Comparison of ENCODE assay signal across 10 cellular contexts in the genomic region with DNA sequence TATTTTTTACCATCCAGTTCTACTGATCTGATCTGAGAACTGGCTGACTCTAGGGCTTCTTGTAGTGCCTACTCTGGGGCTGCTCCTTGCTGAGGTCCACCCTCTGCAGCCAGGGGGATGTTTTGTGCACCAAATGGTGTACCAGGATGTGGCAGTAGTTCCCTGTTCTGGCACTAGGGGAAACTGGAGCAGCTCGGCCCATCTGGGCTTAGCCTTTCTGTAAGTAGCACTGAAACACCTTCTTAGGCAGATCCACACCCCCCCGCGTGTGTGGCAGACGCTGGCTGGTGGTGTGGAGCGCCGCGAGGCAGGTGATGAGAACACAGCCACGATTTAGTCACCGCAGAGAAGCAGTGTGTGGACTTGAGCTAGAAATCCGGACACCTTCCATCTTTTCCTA. TPM values are rescaled to one million over a fixed set of nuclear protein-coding genes. Genes with fewer than 3 reads are reported as not detected.
DNase-seq lines count a peak whose midpoint lies in the region; ATAC-seq and TF ChIP-seq lines count a peak whose summit lies in the region.
"Had no signal": no experiment of that assay in that cellular context is flagged by ENCODE, and none has a peak within 500 bp of the region (broad histone marks: within the 10 kb centered on the region; RNA-seq: fewer than 3 reads in every experiment).

No MANE protein-coding gene starts in this region.

- peak; percentile 2 for DNase-seq in NCI-H1105 (lab: John Stamatoyannopoulos, UW)
- DNase-seq in NCI-H1105 treated with DMSO at 0.1 percent for 48 hours (lab: John Stamatoyannopoulos, UW) = no peak
- DNase-seq in MG63 = peak; percentile 46
- peak; percentile 52 for DNase-seq in activated CD8-positive, alpha-beta T cell treated with anti-CD3 and anti-CD28 coated beads, Interleukin-2, amount 10 ng/mL, durations not matched to agents 7 days and 5 days
- DNase-seq in hepatocyte (ENCODE audit: low spot score) = peak; percentile 34
- DNase-seq in type B pancreatic cell (ENCODE audit: extremely low spot score, unreplicated experiment) = no peak
- no peak for DNase-seq in immature natural killer cell

- TF ChIP-seq CTCF in hepatocyte (IDR thresholded peaks at IDR 0.05; ENCODE audit: poor library complexity) (peak; percentile 28), type B pancreatic cell (conservative IDR thresholded peaks at IDR 0.05) (peak; percentile 70)

- no peak overlapping the region for H3K4me2 ChIP-seq in hepatocyte
- H3K4me2 ChIP-seq: BLaER1 had no signal

- no peaks in the 10 kb centered on the region for H3K9me2 ChIP-seq in hepatocyte (replicated peaks; ENCODE audit: insufficient read depth)

- peak; percentile 64 for ATAC-seq in activated CD8-positive, alpha-beta T cell treated with anti-CD3 and anti-CD28 coated beads, Interleukin-2, amount 10 ng/mL, durations not matched to agents 7 days and 5 days
- ATAC-seq in HG03342 (IDR thresholded peaks at IDR 0.05; ENCODE audit: unreplicated experiment) = no peak

- POLR2A ChIA-PET in activated CD8-positive, alpha-beta T cell treated with anti-CD3 and anti-CD28 coated beads, Interleukin-2, amount 10 ng/mL, durations not matched to agents 7 days and 5 days (lab: Charles Lee) = interaction anchor here (1.1 kb wide), 1 partner anchor 10 kb away, joined by 3 read pairs; no protein-coding TSS in a partner anchor

- no peak overlapping the region for H3K4me3 Mint-ChIP-seq in activated CD8-positive, alpha-beta T cell treated with anti-CD3 and anti-CD28 coated beads, Interleukin-2, amount 10 ng/mL, durations not matched to agents 7 days and 5 days
- H3K4me3 Mint-ChIP-seq in type B pancreatic cell = no peak overlapping the region
- no peak overlapping the region for H3K4me3 Mint-ChIP-seq in immature natural killer cell

- H3K4me3 ChIP-seq in MG63 = no peak overlapping the region
- no peak overlapping the region for H3K4me3 ChIP-seq in hepatocyte
- H3K4me3 ChIP-seq: BLaER1 had no signal

- no peaks in the 10 kb centered on the region for H3K36me3 Mint-ChIP-seq in activated CD8-positive, alpha-beta T cell treated with anti-CD3 and anti-CD28 coated beads, Interleukin-2, amount 10 ng/mL, durations not matched to agents 7 days and 5 days (ENCODE audit: low read depth)
- peaks cover 5% of the 10 kb centered on the region for H3K36me3 Mint-ChIP-seq in type B pancreatic cell
- H3K36me3 Mint-ChIP-seq in immature natural killer cell = no peaks in the 10 kb centered on the region

- CTCF ChIA-PET in activated CD8-positive, alpha-beta T cell treated with anti-CD3 and anti-CD28 coated beads, Interleukin-2, amount 10 ng/mL, durations not matched to agents 7 days and 5 days (lab: Charles Lee) = interaction anchor here (1.5 to 2.0 kb wide), 2 partner anchors 10 to 12 kb away, joined by 4 read pairs; no protein-coding TSS in a partner anchor

- WGBS in hepatocyte (ENCODE audit: low lambda C conversion rate, missing lambda C conversion rate) = 65% methylated on average over 10 of the region's 10 CpGs

- no peak overlapping the region for H2AFZ ChIP-seq in hepatocyte

- H3K27ac Mint-ChIP-seq in activated CD8-positive, alpha-beta T cell treated with anti-CD3 and anti-CD28 coated beads, Interleukin-2, amount 10 ng/mL, durations not matched to agents 7 days and 5 days = no peak overlapping the region
- H3K27ac Mint-ChIP-seq in type B pancreatic cell = no peak overlapping the region
- no peak overlapping the region for H3K27ac Mint-ChIP-seq in immature natural killer cell

- H3K4me1 Mint-ChIP-seq in activated CD8-positive, alpha-beta T cell treated with anti-CD3 and anti-CD28 coated beads, Interleukin-2, amount 10 ng/mL, durations not matched to agents 7 days and 5 days (ENCODE audit: low read depth) = peaks cover 11% of the 10 kb centered on the region
- H3K4me1 Mint-ChIP-seq in type B pancreatic cell (ENCODE audit: unreplicated experiment) = peaks cover 5% of the 10 kb centered on the region
- peaks cover 11 to 14% of the 10 kb centered on the region in 2 donors for H3K4me1 Mint-ChIP-seq in immature natural killer cell

- H3K9me3 ChIP-seq in MG63 (no peaks in the 10 kb centered on the region), hepatocyte (ENCODE audit: low read depth) (no peaks in the 10 kb centered on the region)
- H3K9me3 ChIP-seq: BLaER1, neutrophil had no signal

- H3K9me3 Mint-ChIP-seq in activated CD8-positive, alpha-beta T cell treated with anti-CD3 and anti-CD28 coated beads, Interleukin-2, amount 10 ng/mL, durations not matched to agents 7 days and 5 days (ENCODE audit: insufficient read depth) = no peaks in the 10 kb centered on the region
- H3K9me3 Mint-ChIP-seq in type B pancreatic cell (no peaks in the 10 kb centered on the region), immature natural killer cell (no peaks in the 10 kb centered on the region)

- H3K36me3 ChIP-seq in MG63 (peaks cover 39% of the 10 kb centered on the region), hepatocyte (replicated peaks; ENCODE audit: insufficient read depth, low read depth) (no peaks in the 10 kb centered on the region)
- H3K36me3 ChIP-seq: neutrophil had no signal

- H4K20me1 ChIP-seq in hepatocyte (ENCODE audit: insufficient read depth, poor library complexity, severe bottlenecking) = no peaks in the 10 kb centered on the region

- no peak overlapping the region for H3K27ac ChIP-seq in hepatocyte
- H3K27ac ChIP-seq: BLaER1, neutrophil had no signal

- peaks cover 57% of the 10 kb centered on the region for H3K79me2 ChIP-seq in hepatocyte

- H3K27me3 ChIP-seq in MG63 (no peaks in the 10 kb centered on the region), hepatocyte (no peaks in the 10 kb centered on the region)
- H3K27me3 ChIP-seq: BLaER1, neutrophil had no signal

- no peaks in the 10 kb centered on the region for H3K27me3 Mint-ChIP-seq in activated CD8-positive, alpha-beta T cell treated with anti-CD3 and anti-CD28 coated beads, Interleukin-2, amount 10 ng/mL, durations not matched to agents 7 days and 5 days (ENCODE audit: low read depth)
- H3K27me3 Mint-ChIP-seq in type B pancreatic cell (no peaks in the 10 kb centered on the region), immature natural killer cell (ENCODE audit: low read depth in 3 of 3) (peaks cover 0 to 2% (median 0%) of the 10 kb centered on the region in 3 donors)

- peaks cover 7% of the 10 kb centered on the region for H3K4me1 ChIP-seq in hepatocyte (ENCODE audit: insufficient read depth)

RNA-seq across cellular contexts. Expression of a gene that starts 17.0 kb away (rescaled TPM):
- total RNA-seq in MG63 (2014; rRNA removed; shearing (Covaris generic); ENCODE audit: low replicate concordance) = 86.6 and 86.9 TPM in 2 replicates
- total RNA-seq in activated CD8-positive, alpha-beta T cell treated with anti-CD3 and anti-CD28 coated beads, Interleukin-2, amount 10 ng/mL, durations not matched to agents 7 days and 5 days = 10 to 100 TPM; 11.4 to 12.0 TPM
- total RNA-seq in hepatocyte (28.8 and 31.1 TPM in 2 replicates), type B pancreatic cell (ENCODE audit: low replicate concordance) (12.7 and 16.0 TPM in 2 replicates)
- polyA plus RNA-seq in hepatocyte (30.1 and 33.3 TPM in 2 replicates), immature natural killer cell (10 to 100 TPM; 18.1 to 25.9 (median 19.2) TPM)

Comparison
In these comparisons a context has a peak if more than half of its experiments do, and no peak if none do; other contexts are left out.
1. DNase-seq: peak in NCI-H1105 (single experiment), MG63 (single experiment), activated CD8-positive, alpha-beta T cell treated with anti-CD3 and anti-CD28 coated beads, Interleukin-2, amount 10 ng/mL, durations not matched to agents 7 days and 5 days (single experiment) and hepatocyte (single experiment); none in NCI-H1105 treated with DMSO at 0.1 percent for 48 hours (single experiment), type B pancreatic cell (single experiment) and immature natural killer cell (0 of 3).